8 cellular contexts compared by ENCODE assay signal in genomic region chr5:65721775-65722574, GRCh38.
A peak's percentile ranks its signal among the peaks of the same experiment; 100 is the strongest.
DNase-seq lines count a peak whose midpoint lies in the region; ATAC-seq lines count a peak whose summit lies in the region.

NLN (plus strand) TSS chr5:65722205; CDS start chr5:65722374, 169 bp downstream.
SGTB (minus strand) TSS chr5:65722109; CDS start chr5:65720807, 1,302 bp downstream.

- H3K9ac ChIP-seq in BLaER1, result peak within 1 kb of the TSS; percentile 90

- H3K27me3 ChIP-seq in BLaER1, result no peaks in the 10 kb centered on the region

- H3K4me3 ChIP-seq in BLaER1, result peak within 1 kb of the TSS; percentile 89

- DNase-seq in NCI-H774 (lab: John Stamatoyannopoulos, UW) (peak; percentile 69), medulla oblongata (ENCODE audit: extremely low spot score) (peak; percentile 88)
- DNase-seq in activated CD8-positive, alpha-beta memory T cell treated with anti-CD3 and anti-CD28 coated beads for 1 hour (ENCODE audit: extremely low read depth in 1 of 2, low read depth in 1 of 2), result peak; percentile 40 to 81
- peak; percentile 75 for DNase-seq in effector CD8-positive, alpha-beta T cell (lab: John Stamatoyannopoulos, UW)
- peak; percentile 70 for DNase-seq in stimulated activated CD8-positive, alpha-beta memory T cell treated with anti-CD3 and anti-CD28 coated beads, Interleukin-12 subunit alpha, Interleukin-12 subunit beta, amount 100 ng/mL, for 1 hour (ENCODE audit: low read depth)

- H3K27ac ChIP-seq in BLaER1, result peak within 1 kb of the TSS; percentile 87

- H3K9me3 ChIP-seq in BLaER1, result no peaks in the 10 kb centered on the region

- H3K4me1 ChIP-seq in BLaER1, result peaks cover 34% of the 10 kb centered on the region

- peaks cover 3% of the 10 kb centered on the region for H4K20me1 ChIP-seq in BLaER1

- ATAC-seq in GM19043 (IDR thresholded peaks at IDR 0.05; ENCODE audit: low read depth, unreplicated experiment), result peak; percentile 70
- peak; percentile 90 for ATAC-seq in HG03354 (IDR thresholded peaks at IDR 0.05; ENCODE audit: poor library complexity, severe bottlenecking, unreplicated experiment)

- peaks cover 13% of the 10 kb centered on the region for H3K36me3 ChIP-seq in BLaER1

- H3K4me2 ChIP-seq in BLaER1, result peak within 1 kb of the TSS; percentile 95

Comparison
In these comparisons a context has a peak if more than half of its experiments do, and no peak if none do; other contexts are left out.
1. Peak in every context shown above with its lines: DNase-seq, ATAC-seq, H3K4me3 ChIP-seq and H3K27ac ChIP-seq.